ENCODE assay signal across 8 cellular contexts in the genomic region with DNA sequence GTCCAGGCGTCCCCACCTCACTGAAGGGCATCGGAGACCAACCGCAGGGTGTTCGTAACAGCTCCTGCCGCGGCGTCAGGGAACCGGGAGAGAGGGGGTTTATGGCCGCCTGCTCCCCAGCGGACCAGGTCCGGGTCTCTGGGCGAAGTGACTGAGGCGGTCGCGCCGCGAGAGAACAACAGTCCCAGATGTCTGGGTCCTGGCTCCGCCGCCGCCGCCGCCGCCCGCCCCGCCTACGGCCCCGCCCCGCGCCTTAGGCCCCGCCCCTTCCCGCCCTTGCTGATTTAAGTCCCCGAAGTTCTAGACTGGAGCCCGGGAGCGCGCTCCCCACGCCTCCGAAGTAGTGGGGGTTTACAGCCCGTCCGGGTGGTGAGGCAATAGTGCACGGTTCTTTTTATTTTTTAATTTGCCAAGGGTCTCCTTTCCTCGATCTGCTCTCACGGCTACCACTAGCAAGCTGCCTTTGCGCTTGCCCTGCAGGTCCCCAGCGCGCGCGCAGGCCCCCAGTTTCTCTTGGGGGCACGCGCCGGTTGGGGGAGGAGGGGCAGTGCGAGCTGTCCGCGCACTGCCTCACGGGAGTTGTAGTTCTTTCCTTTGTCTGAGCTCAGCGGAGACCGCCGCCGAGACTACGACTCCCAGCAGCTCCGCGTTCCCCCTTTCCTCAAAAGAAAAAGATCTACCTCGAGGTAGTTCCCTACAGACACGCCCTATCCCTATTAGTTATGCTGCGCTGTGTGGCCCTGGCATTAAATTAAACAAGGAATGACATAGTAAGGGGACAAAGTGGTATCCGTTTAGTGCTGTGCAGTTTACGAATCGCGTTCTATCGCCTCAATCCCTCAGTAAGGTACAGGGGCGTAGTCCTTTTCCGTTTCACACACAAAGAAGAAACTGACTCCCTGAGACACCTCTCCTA. TPM values are rescaled to one million over a fixed set of nuclear protein-coding genes. Genes with fewer than 3 reads are reported as not detected.
DNase-seq lines count a peak whose midpoint lies in the region; ATAC-seq and TF ChIP-seq lines count a peak whose summit lies in the region.

A gene (minus strand): TSS at position 190 of the 916 bp plus-strand sequence. CDS start 272 bp downstream, outside the sequence.

- H3K27me3 Mint-ChIP-seq in activated naive CD8-positive, alpha-beta T cell treated with anti-CD3 and anti-CD28 coated beads, Interleukin-2, amount 10 ng/mL, durations not matched to agents 7 days and 5 days: no peaks in the 10 kb centered on the region
- H3K27me3 Mint-ChIP-seq in osteocyte (ENCODE audit: unreplicated experiment): no peaks in the 10 kb centered on the region

- peaks cover 1% of the 10 kb centered on the region for H3K36me3 Mint-ChIP-seq in activated naive CD8-positive, alpha-beta T cell treated with anti-CD3 and anti-CD28 coated beads, Interleukin-2, amount 10 ng/mL, durations not matched to agents 7 days and 5 days
- peaks cover 2% of the 10 kb centered on the region for H3K36me3 Mint-ChIP-seq in osteocyte (ENCODE audit: unreplicated experiment)

- WGBS in thymus: under 1% methylated on average over 71 of the region's 71 CpGs

- H3K4me1 ChIP-seq in thymus (ENCODE audit: control insufficient read depth, insufficient read depth, low read length): peaks cover 2% of the 10 kb centered on the region

- peak; percentile 94 for ATAC-seq in HG02678 (IDR thresholded peaks at IDR 0.05; ENCODE audit: unreplicated experiment)
- ATAC-seq in activated naive CD8-positive, alpha-beta T cell treated with anti-CD3 and anti-CD28 coated beads, Interleukin-2, amount 10 ng/mL, durations not matched to agents 7 days and 5 days (ENCODE audit: low read depth): peak; percentile 84
- ATAC-seq in Right ventricle myocardium inferior: peak; percentile 98

- no peak for TF ChIP-seq CTCF in GM12864 (IDR thresholded peaks at IDR 0.05; ENCODE audit: low read depth, low read length, missing control alignments)
- no peak for TF ChIP-seq CTCF in osteocyte (IDR thresholded peaks at IDR 0.05)

- intact Hi-C loops in Right ventricle myocardium inferior (cut with DNase I): loop anchor here (5.0 to 10.0 kb wide), 2 partner anchors 76 to 224 kb away; a partner anchor contains a TSS

- peaks cover 3% of the 10 kb centered on the region for H3K36me3 ChIP-seq in thymus (ENCODE audit: control insufficient read depth, insufficient read depth)

- POLR2A ChIA-PET in activated naive CD8-positive, alpha-beta T cell treated with anti-CD3 and anti-CD28 coated beads, Interleukin-2, amount 10 ng/mL, durations not matched to agents 7 days and 5 days (lab: Charles Lee): interaction anchor here (0.6 to 3.1 kb wide), 6 partner anchors 10 to 344 kb away, joined by 3 to 22 read pairs (median 4); a partner anchor contains a TSS

- no peaks in the 10 kb centered on the region for H3K27me3 ChIP-seq in thymus (ENCODE audit: control insufficient read depth, insufficient read depth)

- H3K9me3 ChIP-seq in thymus (ENCODE audit: control insufficient read depth): no peaks in the 10 kb centered on the region

- peak within 1 kb of the TSS; percentile 98 for H3K27ac Mint-ChIP-seq in activated naive CD8-positive, alpha-beta T cell treated with anti-CD3 and anti-CD28 coated beads, Interleukin-2, amount 10 ng/mL, durations not matched to agents 7 days and 5 days
- peak within 1 kb of the TSS; percentile 98 for H3K27ac Mint-ChIP-seq in osteocyte (ENCODE audit: unreplicated experiment)

- peaks cover 10% of the 10 kb centered on the region for H3K4me1 Mint-ChIP-seq in activated naive CD8-positive, alpha-beta T cell treated with anti-CD3 and anti-CD28 coated beads, Interleukin-2, amount 10 ng/mL, durations not matched to agents 7 days and 5 days
- H3K4me1 Mint-ChIP-seq in osteocyte (ENCODE audit: unreplicated experiment): peaks cover 28% of the 10 kb centered on the region

- DNase-seq in GM12864 (ENCODE audit: low read depth) (peak; percentile 83), NCI-H1105 treated with DMSO at 0.1 percent for 48 hours (lab: John Stamatoyannopoulos, UW) (peak; percentile 98), SKM-1 treated with dmso at 0.1 percent for 144 hours (lab: John Stamatoyannopoulos, UW; ENCODE audit: unreplicated experiment) (peak; percentile 95), Right ventricle myocardium inferior (ENCODE audit: missing footprints) (peak; percentile 94), osteocyte (ENCODE audit: extremely low spot score, unreplicated experiment) (peak; percentile 96)
- peak; percentile 92 for DNase-seq in activated naive CD8-positive, alpha-beta T cell treated with anti-CD3 and anti-CD28 coated beads, Interleukin-2, amount 10 ng/mL, durations not matched to agents 7 days and 5 days

- H3K4me3 ChIP-seq in GM12864 (ENCODE audit: low read depth, low read length) (peak within 1 kb of the TSS; percentile 81), thymus (ENCODE audit: low read length) (peak within 1 kb of the TSS; percentile 80)

- H3K4me3 Mint-ChIP-seq in activated naive CD8-positive, alpha-beta T cell treated with anti-CD3 and anti-CD28 coated beads, Interleukin-2, amount 10 ng/mL, durations not matched to agents 7 days and 5 days: peak within 1 kb of the TSS; percentile 99
- H3K4me3 Mint-ChIP-seq in osteocyte (ENCODE audit: unreplicated experiment): peak within 1 kb of the TSS; percentile 100

- peak within 1 kb of the TSS; percentile 96 for H3K27ac ChIP-seq in thymus (ENCODE audit: low read depth)

- no peaks in the 10 kb centered on the region for H3K9me3 Mint-ChIP-seq in activated naive CD8-positive, alpha-beta T cell treated with anti-CD3 and anti-CD28 coated beads, Interleukin-2, amount 10 ng/mL, durations not matched to agents 7 days and 5 days
- no peaks in the 10 kb centered on the region for H3K9me3 Mint-ChIP-seq in osteocyte (ENCODE audit: unreplicated experiment)

RNA-seq across cellular contexts. Expression of the gene that starts here (rescaled TPM):
- 10 to 100 TPM in 1 of 2 experiments, 1 to 10 TPM in 1; 8.6 to 10.5 TPM for total RNA-seq in activated naive CD8-positive, alpha-beta T cell treated with anti-CD3 and anti-CD28 coated beads, Interleukin-2, amount 10 ng/mL, durations not matched to agents 7 days and 5 days
- total RNA-seq in Right ventricle myocardium inferior (2.1 TPM), osteocyte (19.8 and 22.1 TPM in 2 replicates)
- 7.0 TPM for polyA plus RNA-seq in thymus

Comparison
In these comparisons a context has a peak if more than half of its experiments do, and no peak if none do; other contexts are left out.
1. Peak in every context shown above with its lines: DNase-seq, ATAC-seq, H3K4me3 ChIP-seq and H3K27ac ChIP-seq.